Comparison of ENCODE assay signal across 10 cellular contexts in genomic region chr9:137457406-137458193, GRCh38. TPM values are rescaled to one million over a fixed set of nuclear protein-coding genes. Genes with fewer than 3 reads are reported as not detected.
DNase-seq lines count a peak whose midpoint lies in the region; ATAC-seq and TF ChIP-seq lines count a peak whose summit lies in the region.
"Had no signal": no experiment of that assay in that cellular context is flagged by ENCODE, and none has a peak within 500 bp of the region (broad histone marks: within the 10 kb centered on the region; RNA-seq: fewer than 3 reads in every experiment).

No MANE protein-coding gene starts in this region.

- peaks cover 14% of the 10 kb centered on the region for H3K36me3 Mint-ChIP-seq in activated naive CD8-positive, alpha-beta T cell treated with anti-CD3 and anti-CD28 coated beads, Interleukin-2, amount 50 U/mL, for 24 hours (ENCODE audit: low read depth)

- peak overlapping the region; percentile 74 to 82 for H3K4me3 ChIP-seq in SK-N-SH (ENCODE audit: low read depth in 2 of 2, low read length in 1 of 2)
- H3K4me3 ChIP-seq in iPS-18c (ENCODE audit: insufficient read depth, low read depth, low read length), result peak overlapping the region; percentile 81; the same call in 1 of the 2 replicates
- H3K4me3 ChIP-seq in stomach, result peak overlapping the region; percentile 62 to 70 (median 68)

- H3K27me3 Mint-ChIP-seq in activated naive CD8-positive, alpha-beta T cell treated with anti-CD3 and anti-CD28 coated beads, Interleukin-2, amount 50 U/mL, for 24 hours, result no peaks in the 10 kb centered on the region

- H3K9me3 Mint-ChIP-seq in activated naive CD8-positive, alpha-beta T cell treated with anti-CD3 and anti-CD28 coated beads, Interleukin-2, amount 50 U/mL, for 24 hours, result no peaks in the 10 kb centered on the region

- H3K79me2 ChIP-seq in SK-N-SH (ENCODE audit: insufficient read depth), result peaks cover 10% of the 10 kb centered on the region; the same call in 1 of the 2 replicates

- H3K4me1 ChIP-seq in SK-N-SH (ENCODE audit: control insufficient read depth in 1 of 2, insufficient read depth in 2 of 2, low read depth in 1 of 2, low read length in 1 of 2) (peaks cover 18 to 51% of the 10 kb centered on the region in 2 experiments), stomach (peaks cover 39 to 86% (median 66%) of the 10 kb centered on the region in 4 donors)

- intact Hi-C loops in stomach (cut with DNase I; ENCODE audit: low total_unique reads), result no loop called here

- peak overlapping the region; percentile 98 for H3K4me2 ChIP-seq in SK-N-SH

- peaks cover 42% of the 10 kb centered on the region for H3K4me1 Mint-ChIP-seq in activated naive CD8-positive, alpha-beta T cell treated with anti-CD3 and anti-CD28 coated beads, Interleukin-2, amount 50 U/mL, for 24 hours

- peak; percentile 24 for DNase-seq in SK-N-SH
- DNase-seq in activated naive CD8-positive, alpha-beta T cell treated with anti-CD3 and anti-CD28 coated beads, Interleukin-2, amount 50 U/mL, for 24 hours, result no peak
- DNase-seq in stomach, result peak; percentile 76
- no peak for DNase-seq in SKM-1 (lab: John Stamatoyannopoulos, UW; ENCODE audit: unreplicated experiment)
- no peak for DNase-seq in cerebellar nuclear complex (lab: John Stamatoyannopoulos, UW)
- no peak for DNase-seq in NCI-H774 (lab: John Stamatoyannopoulos, UW)
- DNase-seq: NCI-H1417 treated with DMSO at 0.1 percent for 48 hours had no signal

- POLR2A ChIA-PET in SK-N-SH (lab: Yijun Ruan, JAX), result no interaction called here

- no peak for TF ChIP-seq POLR2A in stomach (IDR thresholded peaks at IDR 0.05)

- H3K9me2 ChIP-seq in SK-N-SH, result no peaks in the 10 kb centered on the region

- TF ChIP-seq EP300 in SK-N-SH (IDR thresholded peaks at IDR 0.05; ENCODE audit: borderline replicate concordance in 1 of 2, low read depth in 1 of 2, low read length in 1 of 2) (no peak), stomach (IDR thresholded peaks at IDR 0.05) (no peak)

- peak overlapping the region; percentile 81; the same call in 1 of the 2 replicates for H3K9ac ChIP-seq in SK-N-SH

- H3F3A ChIP-seq in SK-N-SH (replicated peaks; ENCODE audit: insufficient read depth), result no peaks in the 10 kb centered on the region

- H3K9me3 ChIP-seq in SK-N-SH, result no peaks in the 10 kb centered on the region
- H3K9me3 ChIP-seq in iPS-18c (ENCODE audit: control insufficient read depth, insufficient read depth, low read length), result no peaks in the 10 kb centered on the region
- no peaks in the 10 kb centered on the region for H3K9me3 ChIP-seq in stomach

- 60% methylated on average over 11 of the region's 44 CpGs for WGBS in SK-N-SH (ENCODE audit: low lambda C conversion rate)
- 79 to 94% (median 86%) methylated on average over 8 to 44 of the region's 44 CpGs for WGBS in stomach, 5 donors

- peak overlapping the region; percentile 38 for H3K4me3 Mint-ChIP-seq in activated naive CD8-positive, alpha-beta T cell treated with anti-CD3 and anti-CD28 coated beads, Interleukin-2, amount 50 U/mL, for 24 hours

- H3K27ac ChIP-seq in SK-N-SH (ENCODE audit: low read depth in 2 of 2, low read length in 1 of 2) (peak overlapping the region in 1 of 2 experiments; percentile 79; a peak in 1 of 4 replicates), stomach (peak overlapping the region in 4 of 5 donors; percentile 56 to 88 (median 82))

- no peak for TF ChIP-seq RAD21 in SK-N-SH (IDR thresholded peaks at IDR 0.05; ENCODE audit: low read length)

- no peak for ATAC-seq in SK-N-SH treated with all-trans-retinoic acid at 6 μM for 48 hours
- no peak for ATAC-seq in activated naive CD8-positive, alpha-beta T cell treated with anti-CD3 and anti-CD28 coated beads, Interleukin-2, amount 50 U/mL, for 24 hours

- H3K27me3 ChIP-seq in SK-N-SH (ENCODE audit: insufficient read depth), result no peaks in the 10 kb centered on the region
- peaks cover 0 to 4% (median 0%) of the 10 kb centered on the region in 3 donors for H3K27me3 ChIP-seq in stomach

- H4K20me1 ChIP-seq in SK-N-SH (ENCODE audit: insufficient read depth), result peaks cover 16% of the 10 kb centered on the region

- TF ChIP-seq CTCF in SK-N-SH (IDR thresholded peaks at IDR 0.05) (no peak), stomach (IDR thresholded peaks at IDR 0.05) (no peak)

- H3K36me3 ChIP-seq in SK-N-SH (replicated peaks in 1 of 2; ENCODE audit: control insufficient read depth in 1 of 2, insufficient read depth in 2 of 2, low read length in 1 of 2), result peaks cover 0 to 28% of the 10 kb centered on the region in 2 experiments
- peaks cover 6 to 47% (median 30%) of the 10 kb centered on the region in 4 donors for H3K36me3 ChIP-seq in stomach

- no peak overlapping the region for H3K27ac Mint-ChIP-seq in activated naive CD8-positive, alpha-beta T cell treated with anti-CD3 and anti-CD28 coated beads, Interleukin-2, amount 50 U/mL, for 24 hours

- CTCF ChIA-PET in SK-N-SH (lab: Yijun Ruan, JAX), result interaction anchor here (1.8 to 5.7 kb wide), 3 partner anchors 13 to 171 kb away, joined by 6 to 53 read pairs (median 12); partner anchors contain the start of genes ENTPD8, EXD3 and NOXA1

- no peak overlapping the region for H2AFZ ChIP-seq in SK-N-SH (ENCODE audit: low read depth)

TF ChIP-seq in SK-N-SH, 30 proteins besides CTCF, POLR2A, EP300 and RAD21 (continues in another document):
- TF ChIP-seq TAF1 (IDR thresholded peaks at IDR 0.05; ENCODE audit: borderline replicate concordance, low read depth, low read length), result no peak
- TF ChIP-seq NRF1 (IDR thresholded peaks at IDR 0.05; ENCODE audit: low read depth, low read length), result no peak
- TF ChIP-seq USF1 (IDR thresholded peaks at IDR 0.05; ENCODE audit: borderline replicate concordance, low read depth), result no peak
- no peak for TF ChIP-seq USF2 (IDR thresholded peaks at IDR 0.05; ENCODE audit: borderline replicate concordance, low read depth, low read length)
- TF ChIP-seq FOXM1 (IDR thresholded peaks at IDR 0.05; ENCODE audit: low read depth), result no peak
- no peak for TF ChIP-seq EZH2phosphoT487 (IDR thresholded peaks at IDR 0.05; ENCODE audit: borderline replicate concordance, low read depth)

TF ChIP-seq in SK-N-SH treated with all-trans-retinoic acid at 6 μM for 48 hours, 23 proteins besides CTCF, POLR2A, EP300 and RAD21 (continues in another document):
- no peak for TF ChIP-seq TCF4 (CRISPR knock-in tag; IDR thresholded peaks at IDR 0.05; ENCODE audit: borderline replicate concordance)
- no peak for TF ChIP-seq POU6F1 (CRISPR knock-in tag; IDR thresholded peaks at IDR 0.05; ENCODE audit: borderline replicate concordance, low read depth)
- no peak for TF ChIP-seq PATZ1 (CRISPR knock-in tag; IDR thresholded peaks at IDR 0.05; ENCODE audit: borderline replicate concordance)
- TF ChIP-seq TOX (CRISPR knock-in tag; IDR thresholded peaks at IDR 0.05; ENCODE audit: borderline replicate concordance), result no peak
- no peak for TF ChIP-seq ISL1 (CRISPR knock-in tag; IDR thresholded peaks at IDR 0.05)
- TF ChIP-seq SNAI2 (CRISPR knock-in tag; IDR thresholded peaks at IDR 0.05), result no peak
- TF ChIP-seq OSR1 (CRISPR knock-in tag; IDR thresholded peaks at IDR 0.05), result no peak
- no peak for TF ChIP-seq ZFP30 (CRISPR knock-in tag; IDR thresholded peaks at IDR 0.05)

RNA-seq across cellular contexts. Expression of gene NSMF, which starts 1.5 kb away (rescaled TPM):
- polyA plus RNA-seq in SK-N-SH (2012; rRNA removed), result 58.6 and 58.8 TPM in 2 replicates
- 23.7 and 36.2 TPM in 2 replicates for polyA plus RNA-seq in SK-N-SH (2012; cell fraction: cytosol; rRNA removed)
- polyA plus RNA-seq in SK-N-SH (2012; cell fraction: nucleus; rRNA removed), result 185 and 220 TPM in 2 replicates
- total RNA-seq in stomach, result 10 to 100 TPM; 11.7 to 84.9 (median 56.6) TPM
- 10 to 100 TPM; 20.3 to 45.4 (median 28.9) TPM for polyA plus RNA-seq in stomach

RNA-seq across cellular contexts. Expression of gene ENTPD8, which starts 16.4 kb away (rescaled TPM):
- polyA plus RNA-seq in SK-N-SH (2012; rRNA removed) (0.18 and 0.30 TPM in 2 replicates), stomach (10 to 100 TPM in 1 of 3 donors, 1 to 10 TPM in 2; 2.8 to 16.2 (median 7.6) TPM)
- polyA plus RNA-seq in SK-N-SH (2012; cell fraction: cytosol; rRNA removed), result 0.03 and 0.12 TPM in 2 replicates
- 2.2 and 2.6 TPM in 2 replicates for polyA plus RNA-seq in SK-N-SH (2012; cell fraction: nucleus; rRNA removed)
- total RNA-seq in stomach, result 10 to 100 TPM in 2 of 5 donors, 1 to 10 TPM in 1, under 1 TPM in 2; 0.89 to 37.9 (median 5.9) TPM
- total RNA-seq: omental fat pad had no signal

RNA-seq across cellular contexts. Expression of gene NOXA1, which starts 34.4 kb away (rescaled TPM):
- polyA plus RNA-seq in SK-N-SH (2012; rRNA removed) (0.39 and 0.67 TPM in 2 replicates), stomach (10 to 100 TPM; 14.4 to 20.5 (median 15.1) TPM)
- polyA plus RNA-seq in SK-N-SH (2012; cell fraction: cytosol; rRNA removed), result 0.12 and 0.22 TPM in 2 replicates
- 5.1 and 9.4 TPM in 2 replicates for polyA plus RNA-seq in SK-N-SH (2012; cell fraction: nucleus; rRNA removed)
- 10 to 100 TPM in 2 of 5 donors, 1 to 10 TPM in 3; 3.5 to 43.2 (median 8.3) TPM for total RNA-seq in stomach

RNA-seq across cellular contexts. Expression of gene EXD3, which starts 34.6 kb away (rescaled TPM):
- 11.5 and 14.2 TPM in 2 replicates for polyA plus RNA-seq in SK-N-SH (2012; rRNA removed)
- polyA plus RNA-seq in SK-N-SH (2012; cell fraction: cytosol; rRNA removed), result 5.2 and 7.4 TPM in 2 replicates
- polyA plus RNA-seq in SK-N-SH (2012; cell fraction: nucleus; rRNA removed), result 50.1 and 63.9 TPM in 2 replicates
- total RNA-seq in stomach, result 100 to 1,000 TPM in 1 of 5 donors, 10 to 100 TPM in 4; 12.9 to 105 (median 28.1) TPM
- 10 to 100 TPM; 17.4 to 27.3 (median 20.7) TPM for polyA plus RNA-seq in stomach

Comparison
In these comparisons a context has a peak if more than half of its experiments do, and no peak if none do; other contexts are left out.
1. DNase-seq: peak in SK-N-SH (single experiment) and stomach (single experiment); none in activated naive CD8-positive, alpha-beta T cell treated with anti-CD3 and anti-CD28 coated beads, Interleukin-2, amount 50 U/mL, for 24 hours (single experiment), SKM-1 (single experiment), cerebellar nuclear complex (0 of 2) and NCI-H774 (single experiment).
2. Peak in every context shown above with its lines, with median percentiles within 50 percentile points of each other: H3K4me3 ChIP-seq.